In genomic region chr18:11149441-11150270, GRCh38 we compare ENCODE assay signal across 1 cellular context.
TF ChIP-seq lines count a peak whose summit lies in the region.

Gene PIEZO2, minus strand, starts transcription at chr18:11149569. Its CDS starts 981 bp downstream, at chr18:11148588.

TF ChIP-seq in HepG2, 621 proteins besides CTCF, POLR2A, EP300 and RAD21 (continued from another document and continues in another):
- TF ChIP-seq AHDC1 (CRISPR knock-in tag; IDR thresholded peaks at IDR 0.05; ENCODE audit: borderline replicate concordance) = no peak
- no peak for TF ChIP-seq GATAD1 (CRISPR knock-in tag; IDR thresholded peaks at IDR 0.05)
- no peak for TF ChIP-seq REST (IDR thresholded peaks at IDR 0.05; ENCODE audit: borderline replicate concordance in 1 of 2, low read depth in 1 of 2, low read length in 2 of 2)
- no peak for TF ChIP-seq ATF7 (IDR thresholded peaks at IDR 0.05)
- no peak for TF ChIP-seq ATF7 (CRISPR knock-in tag; IDR thresholded peaks at IDR 0.05)
- 0 out of 2 replicates have a peak, but pooled peaks have one; percentile 34 for TF ChIP-seq YEATS4 (CRISPR knock-in tag; IDR thresholded peaks at IDR 0.05; ENCODE audit: borderline replicate concordance)
- no peak for TF ChIP-seq MYNN (CRISPR knock-in tag; IDR thresholded peaks at IDR 0.05; ENCODE audit: low read depth)
- TF ChIP-seq RBM39 (IDR thresholded peaks at IDR 0.05; ENCODE audit: low read depth, low read length, poor library complexity, severe bottlenecking) = no peak
- TF ChIP-seq RBM22 (optimal IDR thresholded peaks at IDR 0.05; ENCODE audit: low read length) = no peak
- no peak for TF ChIP-seq ZNF841 (CRISPR knock-in tag; IDR thresholded peaks at IDR 0.05; ENCODE audit: borderline replicate concordance)
- TF ChIP-seq ZNF333 (CRISPR knock-in tag; IDR thresholded peaks at IDR 0.05; ENCODE audit: borderline replicate concordance) = no peak
- 0 out of 2 replicates have a peak, but pooled peaks have one; percentile 37 for TF ChIP-seq BRCA1 (CRISPR knock-in tag; IDR thresholded peaks at IDR 0.05)
- no peak for TF ChIP-seq RFXANK (CRISPR knock-in tag; IDR thresholded peaks at IDR 0.05)
- TF ChIP-seq TEF (CRISPR knock-in tag; IDR thresholded peaks at IDR 0.05) = peak; percentile 76
- no peak for TF ChIP-seq SP5 (CRISPR knock-in tag; IDR thresholded peaks at IDR 0.05; ENCODE audit: borderline replicate concordance, low read depth)
- peak; percentile 13; the same call in 1 of the 2 replicates for TF ChIP-seq BCL6 (CRISPR knock-in tag; IDR thresholded peaks at IDR 0.05)
- TF ChIP-seq ZNF3 (CRISPR knock-in tag; IDR thresholded peaks at IDR 0.05) = no peak
- TF ChIP-seq ZMAT3 (CRISPR knock-in tag; conservative IDR thresholded peaks at IDR 0.05) = no peak
- TF ChIP-seq ZBTB2 (CRISPR knock-in tag; IDR thresholded peaks at IDR 0.05; ENCODE audit: low read depth) = no peak
- TF ChIP-seq NONO (IDR thresholded peaks at IDR 0.05) = no peak
- 0 out of 2 replicates have a peak, but pooled peaks have one; percentile 43 for TF ChIP-seq NONO (CRISPR knock-in tag; conservative IDR thresholded peaks at IDR 0.05)
- TF ChIP-seq ZNF180 (CRISPR knock-in tag; IDR thresholded peaks at IDR 0.05; ENCODE audit: borderline replicate concordance, low read depth) = no peak
- TF ChIP-seq ZNF264 (CRISPR knock-in tag; IDR thresholded peaks at IDR 0.05) = no peak
- TF ChIP-seq ZNF597 (CRISPR knock-in tag; IDR thresholded peaks at IDR 0.05) = no peak
- TF ChIP-seq PRDM15 (CRISPR knock-in tag; IDR thresholded peaks at IDR 0.05) = 0 out of 2 replicates have a peak, but pooled peaks have one; percentile 48
- TF ChIP-seq ZNF691 (CRISPR knock-in tag; IDR thresholded peaks at IDR 0.05; ENCODE audit: borderline replicate concordance, low read depth) = 0 out of 2 replicates have a peak, but pooled peaks have one; percentile 14
- TF ChIP-seq STAT5B (CRISPR knock-in tag; IDR thresholded peaks at IDR 0.05) = no peak
- no peak; the same call in 1 of the 2 replicates for TF ChIP-seq CENPBD1 (CRISPR knock-in tag; IDR thresholded peaks at IDR 0.05; ENCODE audit: borderline replicate concordance, low read depth)
- no peak for TF ChIP-seq ZC3H13 (CRISPR knock-in tag; IDR thresholded peaks at IDR 0.05)
- TF ChIP-seq ZNF280D (CRISPR knock-in tag; IDR thresholded peaks at IDR 0.05) = no peak
- no peak for TF ChIP-seq JDP2 (CRISPR knock-in tag; IDR thresholded peaks at IDR 0.05; ENCODE audit: borderline replicate concordance)
- TF ChIP-seq ZFP41 (CRISPR knock-in tag; IDR thresholded peaks at IDR 0.05; ENCODE audit: borderline replicate concordance) = no peak
- TF ChIP-seq CSRNP1 (CRISPR knock-in tag; IDR thresholded peaks at IDR 0.05) = 0 out of 2 replicates have a peak, but pooled peaks have one; percentile 62
